ENCODE assay signal across 13 cellular contexts in the genomic region with DNA sequence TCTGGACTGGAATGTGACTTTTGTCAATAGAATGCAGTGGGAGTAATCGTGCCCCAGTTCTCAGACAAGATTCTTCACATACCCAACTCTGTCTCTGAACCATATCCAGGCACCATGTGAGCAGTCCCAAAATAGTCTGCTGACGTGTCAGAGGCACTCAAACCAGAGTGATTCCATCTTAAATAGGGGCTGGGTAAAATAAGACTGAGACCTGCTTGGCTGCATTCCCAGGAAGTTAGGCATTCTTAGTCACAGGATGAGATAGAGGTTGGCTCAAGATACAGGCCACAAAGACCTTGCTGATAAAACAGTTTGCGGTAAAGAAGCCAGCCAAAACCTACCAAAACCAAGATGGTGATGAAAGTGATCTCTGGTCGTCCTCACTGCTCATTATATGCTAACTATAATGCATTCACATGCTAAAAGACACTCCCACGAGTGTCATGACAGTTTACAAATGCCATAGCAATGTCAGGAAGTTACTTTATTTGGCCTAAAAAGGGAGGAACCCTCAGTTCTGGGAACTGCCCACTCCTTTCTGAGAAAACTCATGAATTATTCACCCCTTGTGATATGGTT. TPM values are rescaled to one million over a fixed set of nuclear protein-coding genes. Genes with fewer than 3 reads are reported as not detected.
DNase-seq lines count a peak whose midpoint lies in the region; ATAC-seq, FAIRE-seq and TF ChIP-seq lines count a peak whose summit lies in the region.
"Had no signal": no experiment of that assay in that cellular context is flagged by ENCODE, and none has a peak within 500 bp of the region (broad histone marks: within the 10 kb centered on the region; RNA-seq: fewer than 3 reads in every experiment).

No MANE protein-coding gene starts in this region.

- H3K4me1 ChIP-seq in A549 (no peaks in the 10 kb centered on the region), left ventricle myocardium inferior (peaks cover 14% of the 10 kb centered on the region)
- H3K4me1 ChIP-seq: gastroesophageal sphincter, upper lobe of left lung had no signal

- 4% methylated on average over 5 of the region's 5 CpGs for WGBS in A549 (ENCODE audit: missing lambda C conversion rate)

- no peaks in the 10 kb centered on the region; the same call in 1 of the 2 replicates for H3K9me3 Mint-ChIP-seq in HFFc6
- peaks cover 0 to 18% (median 5%) of the 10 kb centered on the region in 9 donors for H3K9me3 Mint-ChIP-seq in naive thymus-derived CD8-positive, alpha-beta T cell
- H3K9me3 Mint-ChIP-seq: activated naive CD8-positive, alpha-beta T cell treated with anti-CD3 and anti-CD28 coated beads for 36 hours had no signal

- H3K36me3 ChIP-seq in left ventricle myocardium inferior: no peaks in the 10 kb centered on the region
- H3K36me3 ChIP-seq: gastroesophageal sphincter, upper lobe of left lung had no signal

- H3K9me3 ChIP-seq in A549 (peaks cover 4% of the 10 kb centered on the region; the same call in 1 of the 3 replicates), left ventricle myocardium inferior (replicated peaks) (peaks cover 33% of the 10 kb centered on the region)
- H3K9me3 ChIP-seq: upper lobe of left lung had no signal

- H3K27ac ChIP-seq in A549 (no peak overlapping the region), left ventricle myocardium inferior (replicated peaks) (peak overlapping the region; percentile 76)
- H3K27ac ChIP-seq: gastroesophageal sphincter, upper lobe of left lung had no signal

- intact Hi-C loops in left ventricle myocardium inferior (cut with micrococcal nuclease): loop anchor here (5.0 kb wide), 1 partner anchor 255 kb away; no protein-coding TSS in a partner anchor

- H3K4me2 ChIP-seq in A549: no peak overlapping the region

- H3K36me3 Mint-ChIP-seq in HFFc6 (ENCODE audit: low read depth): peaks cover 6% of the 10 kb centered on the region; the same call in 1 of the 2 replicates
- peaks cover 0 to 6% (median 0%) of the 10 kb centered on the region in 3 donors for H3K36me3 Mint-ChIP-seq in naive thymus-derived CD8-positive, alpha-beta T cell
- H3K36me3 Mint-ChIP-seq: activated naive CD8-positive, alpha-beta T cell treated with anti-CD3 and anti-CD28 coated beads for 36 hours had no signal

- TF ChIP-seq EP300 in A549 (IDR thresholded peaks at IDR 0.05): no peak

- no peak overlapping the region for H3K4me3 ChIP-seq in A549
- no peak overlapping the region for H3K4me3 ChIP-seq in left ventricle myocardium inferior
- H3K4me3 ChIP-seq: gastroesophageal sphincter, upper lobe of left lung had no signal

- FAIRE-seq in A549 (lab: Jason Lieb, UNC): no peak

- peak in 1 of 2 experiments; percentile 54 for DNase-seq in A549 (ENCODE audit: low read depth in 1 of 2, low spot score in 1 of 2)
- peak; percentile 99 for DNase-seq in HFFc6
- DNase-seq in astrocyte of the hippocampus (ENCODE audit: low read depth, low spot score): peak; percentile 92
- peak; percentile 24 for DNase-seq in left ventricle myocardium inferior
- DNase-seq in mucosa of gallbladder (ENCODE audit: low spot score): no peak
- DNase-seq in activated CD4-positive, CD25-positive, alpha-beta regulatory T cell treated with anti-CD3 and anti-CD28 coated beads, Interleukin-2, amount 50 U/mL, for 72 hours: no peak
- no peak for DNase-seq in naive thymus-derived CD8-positive, alpha-beta T cell
- DNase-seq: activated CD4-positive, alpha-beta T cell treated with anti-CD3 and anti-CD28 coated beads for 36 hours; activated naive CD8-positive, alpha-beta T cell treated with anti-CD3 and anti-CD28 coated beads for 36 hours; stimulated activated CD4-positive, alpha-beta T cell treated with anti-CD3 and anti-CD28 coated beads, Interleukin-4, amount 100 ng/mL, for 24 hours; upper lobe of left lung had no signal

- peaks cover 51% of the 10 kb centered on the region for H3K4me1 Mint-ChIP-seq in HFFc6 (ENCODE audit: low read depth)
- no peaks in the 10 kb centered on the region for H3K4me1 Mint-ChIP-seq in naive thymus-derived CD8-positive, alpha-beta T cell
- H3K4me1 Mint-ChIP-seq: activated CD4-positive, alpha-beta T cell treated with anti-CD3 and anti-CD28 coated beads for 36 hours; activated naive CD8-positive, alpha-beta T cell treated with anti-CD3 and anti-CD28 coated beads for 36 hours had no signal

- TF ChIP-seq POLR2A in A549 (IDR thresholded peaks at IDR 0.05; ENCODE audit: low read length): no peak

- ATAC-seq in A549 (peak; percentile 76 to 84; a peak in 4 of 6 replicates), HG03354 (IDR thresholded peaks at IDR 0.05; ENCODE audit: poor library complexity, severe bottlenecking, unreplicated experiment) (no peak)
- ATAC-seq in naive thymus-derived CD8-positive, alpha-beta T cell: no peak
- ATAC-seq: activated CD4-positive, alpha-beta T cell treated with anti-CD3 and anti-CD28 coated beads for 36 hours; gastroesophageal sphincter had no signal

- CTCF ChIA-PET in A549 (lab: Yijun Ruan, JAX): no interaction called here

- TF ChIP-seq CTCF in A549 (IDR thresholded peaks at IDR 0.05) (no peak), HFFc6 (IDR thresholded peaks at IDR 0.05) (no peak), left ventricle myocardium inferior (IDR thresholded peaks at IDR 0.05; ENCODE audit: borderline replicate concordance) (no peak)

- H3K27me3 ChIP-seq in left ventricle myocardium inferior (ENCODE audit: low read depth): no peaks in the 10 kb centered on the region
- H3K27me3 ChIP-seq: gastroesophageal sphincter, upper lobe of left lung had no signal

- TF ChIP-seq RAD21 in A549 (conservative IDR thresholded peaks at IDR 0.05 in 1 of 2, IDR thresholded peaks at IDR 0.05 in 1 of 2): no peak

- no peaks in the 10 kb centered on the region for H3K27me3 Mint-ChIP-seq in HFFc6 (ENCODE audit: insufficient read depth)
- no peaks in the 10 kb centered on the region for H3K27me3 Mint-ChIP-seq in naive thymus-derived CD8-positive, alpha-beta T cell
- H3K27me3 Mint-ChIP-seq: activated naive CD8-positive, alpha-beta T cell treated with anti-CD3 and anti-CD28 coated beads for 36 hours had no signal

- H3K4me3 Mint-ChIP-seq in HFFc6: no peak overlapping the region
- no peak overlapping the region for H3K4me3 Mint-ChIP-seq in naive thymus-derived CD8-positive, alpha-beta T cell
- H3K4me3 Mint-ChIP-seq: activated CD4-positive, alpha-beta T cell treated with anti-CD3 and anti-CD28 coated beads for 36 hours; activated naive CD8-positive, alpha-beta T cell treated with anti-CD3 and anti-CD28 coated beads for 36 hours had no signal

- POLR2A ChIA-PET in A549 (lab: Yijun Ruan, JAX): no interaction called here
- POLR2A ChIA-PET in naive thymus-derived CD8-positive, alpha-beta T cell (lab: Charles Lee): no interaction called here

- H3K27ac Mint-ChIP-seq in HFFc6: peak overlapping the region; percentile 82
- H3K27ac Mint-ChIP-seq in naive thymus-derived CD8-positive, alpha-beta T cell: no peak overlapping the region
- H3K27ac Mint-ChIP-seq: activated CD4-positive, alpha-beta T cell treated with anti-CD3 and anti-CD28 coated beads for 36 hours; activated naive CD8-positive, alpha-beta T cell treated with anti-CD3 and anti-CD28 coated beads for 36 hours had no signal

TF ChIP-seq in A549, 52 proteins besides CTCF, POLR2A, EP300 and RAD21:
- TF ChIP-seq, protein P1, sequence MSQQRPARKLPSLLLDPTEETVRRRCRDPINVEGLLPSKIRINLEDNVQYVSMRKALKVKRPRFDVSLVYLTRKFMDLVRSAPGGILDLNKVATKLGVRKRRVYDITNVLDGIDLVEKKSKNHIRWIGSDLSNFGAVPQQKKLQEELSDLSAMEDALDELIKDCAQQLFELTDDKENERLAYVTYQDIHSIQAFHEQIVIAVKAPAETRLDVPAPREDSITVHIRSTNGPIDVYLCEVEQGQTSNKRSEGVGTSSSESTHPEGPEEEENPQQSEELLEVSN (IDR thresholded peaks at IDR 0.05; ENCODE audit: borderline replicate concordance, low read depth): no peak
- TF ChIP-seq HDAC2 (IDR thresholded peaks at IDR 0.05) (no peak), GATA3 (IDR thresholded peaks at IDR 0.05; ENCODE audit: borderline replicate concordance) (peak; percentile 34; the same call in 1 of the 2 replicates), CHD4 (IDR thresholded peaks at IDR 0.05; ENCODE audit: borderline replicate concordance) (no peak), NPAS2 (CRISPR knock-in tag; IDR thresholded peaks at IDR 0.05; ENCODE audit: borderline replicate concordance) (no peak)

RNA-seq across cellular contexts. Expression of gene PLCXD3, which starts 16.9 kb away (rescaled TPM):
- polyA plus RNA-seq in A549 (2011; rRNA removed): 1.6 and 2.2 TPM in 2 replicates
- polyA plus RNA-seq in A549 (2012; cell fraction: cytosol; rRNA removed): 0.15 and 0.17 TPM in 2 replicates
- polyA plus RNA-seq in A549 (2012; cell fraction: nucleus; rRNA removed): 0.10 and 0.11 TPM in 2 replicates
- polyA plus RNA-seq in A549 (2017; fragmentation: RNase III; extraction: RNeasy Plus Mini Kit Qiagen cat#74134 plus additional on column Dnase treatment): 0.56 to 1.6 TPM (median 1.2 TPM) in 3 replicates
- polyA minus RNA-seq in A549 (2011; rRNA and poly(A)+ RNA removed): 1.0 and 1.1 TPM in 2 replicates
- total RNA-seq in HFFc6 (2021; fragmentation: NEBNext Ultra II Directional; extraction: Animal tissue kit (Norgen Biotek cat#: 25700)): under 1 TPM in 2 of 6 experiments, not detected in 4; 0.03 to 0.05 TPM
- total RNA-seq in left ventricle myocardium inferior: 73.1 TPM
- 4.7 TPM for total RNA-seq in mucosa of gallbladder
- total RNA-seq in naive thymus-derived CD8-positive, alpha-beta T cell: not detected
- polyA plus RNA-seq in naive thymus-derived CD8-positive, alpha-beta T cell: not detected
- total RNA-seq: activated CD4-positive, alpha-beta T cell treated with anti-CD3 and anti-CD28 coated beads for 36 hours; activated naive CD8-positive, alpha-beta T cell treated with anti-CD3 and anti-CD28 coated beads for 36 hours had no signal

Comparison
In these comparisons a context has a peak if more than half of its experiments do, and no peak if none do; other contexts are left out.
1. ATAC-seq: peak in A549 (2 of 2); none in HG03354 (single experiment) and naive thymus-derived CD8-positive, alpha-beta T cell (0 of 2).
2. DNase-seq: peak in HFFc6 (single experiment), astrocyte of the hippocampus (single experiment) and left ventricle myocardium inferior (single experiment); none in mucosa of gallbladder (single experiment), activated CD4-positive, CD25-positive, alpha-beta regulatory T cell treated with anti-CD3 and anti-CD28 coated beads, Interleukin-2, amount 50 U/mL, for 72 hours (single experiment) and naive thymus-derived CD8-positive, alpha-beta T cell (0 of 10).
3. RNA of gene PLCXD3, which starts 16.9 kb away (total RNA-seq): 73.1 TPM in left ventricle myocardium inferior (single experiment); 4.7 TPM in mucosa of gallbladder (single experiment), 0.03 to 0.05 TPM in HFFc6 and not detected in naive thymus-derived CD8-positive, alpha-beta T cell; every median in the first group is over 10 times any median in the second.